Comparison of ENCODE assay signal across 8 cellular contexts in the genomic region with DNA sequence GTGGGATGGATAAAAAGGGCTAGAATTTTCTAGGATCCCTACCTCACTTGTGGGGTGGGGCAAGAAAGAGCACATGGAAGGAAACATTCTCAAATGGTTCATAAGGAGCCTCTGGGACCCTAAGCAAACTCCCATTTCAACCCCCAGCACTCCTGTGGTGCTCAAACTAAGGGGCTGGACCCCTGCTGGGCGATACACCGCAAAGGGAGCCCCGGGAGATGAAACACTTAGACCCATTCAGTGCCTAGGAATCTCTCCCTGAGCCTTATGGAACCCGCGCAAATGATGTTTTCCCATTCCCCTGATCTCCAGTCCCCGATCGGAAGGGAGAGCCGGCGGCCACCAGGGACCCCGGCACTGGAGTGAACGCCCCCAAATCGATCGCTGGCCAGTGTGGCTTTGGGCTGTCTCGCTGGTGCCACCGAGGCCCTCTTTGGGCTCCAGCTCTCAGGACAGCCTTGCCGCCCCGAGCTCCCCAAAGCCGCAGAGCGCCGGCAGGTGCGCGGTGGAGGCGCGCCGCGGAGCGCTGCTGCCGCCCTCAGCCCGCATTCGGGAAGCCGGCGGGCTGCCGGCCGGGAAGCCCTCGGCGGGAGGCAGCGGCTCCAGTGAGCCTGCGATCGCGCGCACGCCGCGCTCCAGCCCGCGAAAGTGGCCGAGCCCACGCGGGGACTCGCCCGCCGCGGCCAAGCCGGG. TPM values are rescaled to one million over a fixed set of nuclear protein-coding genes. Genes with fewer than 3 reads are reported as not detected.
DNase-seq lines count a peak whose midpoint lies in the region; ATAC-seq and TF ChIP-seq lines count a peak whose summit lies in the region.

No MANE protein-coding gene starts in this region.

- peaks cover 15% of the 10 kb centered on the region for H3K4me1 Mint-ChIP-seq in activated CD4-positive, alpha-beta memory T cell treated with anti-CD3 and anti-CD28 coated beads, Interleukin-2, amount 10 ng/mL, durations not matched to agents 7 days and 5 days
- peaks cover 37% of the 10 kb centered on the region for H3K4me1 Mint-ChIP-seq in glutamatergic neuron (ENCODE audit: low read depth, unreplicated experiment)

- H3K27ac Mint-ChIP-seq in activated CD4-positive, alpha-beta memory T cell treated with anti-CD3 and anti-CD28 coated beads, Interleukin-2, amount 10 ng/mL, durations not matched to agents 7 days and 5 days = no peak overlapping the region
- H3K27ac Mint-ChIP-seq in glutamatergic neuron (ENCODE audit: unreplicated experiment) = no peak overlapping the region

- peak overlapping the region; percentile 98 for H3K4me3 ChIP-seq in ACC112 (ENCODE audit: low read depth, low read length)
- H3K4me3 ChIP-seq in GM12875 (ENCODE audit: low read depth, low read length) = peak overlapping the region; percentile 72
- H3K4me3 ChIP-seq in parathyroid adenoma (ENCODE audit: low read depth, low read length) = peak overlapping the region; percentile 82

- H3K9ac ChIP-seq in parathyroid adenoma = no peak overlapping the region

- no peaks in the 10 kb centered on the region for H3K9me3 ChIP-seq in parathyroid adenoma (ENCODE audit: control insufficient read depth, low read length)

- peak overlapping the region; percentile 97 for H3K4me2 ChIP-seq in parathyroid adenoma (ENCODE audit: low read length)

- H2AFZ ChIP-seq in ACC112 (ENCODE audit: low read length, unreplicated experiment) (no peak overlapping the region), parathyroid adenoma (peak overlapping the region; percentile 78)

- H3K9me3 Mint-ChIP-seq in activated CD4-positive, alpha-beta memory T cell treated with anti-CD3 and anti-CD28 coated beads, Interleukin-2, amount 10 ng/mL, durations not matched to agents 7 days and 5 days = no peaks in the 10 kb centered on the region
- H3K9me3 Mint-ChIP-seq in glutamatergic neuron (ENCODE audit: unreplicated experiment) = peaks cover 2% of the 10 kb centered on the region

- CTCF ChIA-PET in activated CD4-positive, alpha-beta memory T cell treated with anti-CD3 and anti-CD28 coated beads, Interleukin-2, amount 10 ng/mL, durations not matched to agents 7 days and 5 days (lab: Charles Lee) = interaction anchor here (1.5 to 7.1 kb wide), 4 partner anchors 10 to 221 kb away, joined by 4 to 78 read pairs (median 30); no protein-coding TSS in a partner anchor

- ATAC-seq in GM18873 (IDR thresholded peaks at IDR 0.05; ENCODE audit: low FRiP score, unreplicated experiment) (no peak), GM21786 (IDR thresholded peaks at IDR 0.05; ENCODE audit: unreplicated experiment) (no peak)

- H3K27me3 ChIP-seq in ACC112 (ENCODE audit: insufficient read depth, low read length) (no peaks in the 10 kb centered on the region), parathyroid adenoma (ENCODE audit: control insufficient read depth, insufficient read depth, low read length) (no peaks in the 10 kb centered on the region)

- H3K79me2 ChIP-seq in ACC112 (ENCODE audit: control insufficient read depth, insufficient read depth, low read length, unreplicated experiment) = peaks cover 63% of the 10 kb centered on the region
- H3K79me2 ChIP-seq in parathyroid adenoma = no peaks in the 10 kb centered on the region

- H3K36me3 ChIP-seq in ACC112 (ENCODE audit: insufficient read depth, low read length) = no peaks in the 10 kb centered on the region
- H3K36me3 ChIP-seq in parathyroid adenoma (ENCODE audit: control insufficient read depth, insufficient read depth, low read length) = no peaks in the 10 kb centered on the region

- no peaks in the 10 kb centered on the region for H3K36me3 Mint-ChIP-seq in activated CD4-positive, alpha-beta memory T cell treated with anti-CD3 and anti-CD28 coated beads, Interleukin-2, amount 10 ng/mL, durations not matched to agents 7 days and 5 days (ENCODE audit: low read depth)
- H3K36me3 Mint-ChIP-seq in glutamatergic neuron (ENCODE audit: unreplicated experiment) = no peaks in the 10 kb centered on the region

- no peak for DNase-seq in activated CD4-positive, alpha-beta memory T cell treated with anti-CD3 and anti-CD28 coated beads, Interleukin-2, amount 10 ng/mL, durations not matched to agents 7 days and 5 days
- DNase-seq in glutamatergic neuron = peak; percentile 70
- DNase-seq in amniotic stem cell (lab: John Stamatoyannopoulos, UW) = no peak

- no peak for TF ChIP-seq CTCF in GM12875 (IDR thresholded peaks at IDR 0.05; ENCODE audit: borderline replicate concordance, insufficient read depth, low read depth, low read length)
- TF ChIP-seq CTCF in glutamatergic neuron (IDR thresholded peaks at IDR 0.05; ENCODE audit: partially characterized antibody, unreplicated experiment) = no peak
- no peak for TF ChIP-seq CTCF in parathyroid adenoma (IDR thresholded peaks at IDR 0.05)

- peak overlapping the region; percentile 59; the same call in 1 of the 2 replicates for H3K27ac ChIP-seq in ACC112 (ENCODE audit: low read depth, low read length)
- peak overlapping the region; percentile 80 for H3K27ac ChIP-seq in parathyroid adenoma

- POLR2A ChIA-PET in activated CD4-positive, alpha-beta memory T cell treated with anti-CD3 and anti-CD28 coated beads, Interleukin-2, amount 10 ng/mL, durations not matched to agents 7 days and 5 days (lab: Charles Lee) = interaction anchor here (1.0 to 2.0 kb wide), 2 partner anchors 8 to 96 kb away, joined by 3 to 5 read pairs; no protein-coding TSS in a partner anchor

- H3K4me3 Mint-ChIP-seq in activated CD4-positive, alpha-beta memory T cell treated with anti-CD3 and anti-CD28 coated beads, Interleukin-2, amount 10 ng/mL, durations not matched to agents 7 days and 5 days = peak overlapping the region; percentile 51
- H3K4me3 Mint-ChIP-seq in glutamatergic neuron (ENCODE audit: unreplicated experiment) = peak overlapping the region; percentile 93

- peaks cover 43% of the 10 kb centered on the region for H3K4me1 ChIP-seq in ACC112 (ENCODE audit: control insufficient read depth, insufficient read depth, low read length, unreplicated experiment)
- H3K4me1 ChIP-seq in parathyroid adenoma = no peaks in the 10 kb centered on the region

- H3K27me3 Mint-ChIP-seq in activated CD4-positive, alpha-beta memory T cell treated with anti-CD3 and anti-CD28 coated beads, Interleukin-2, amount 10 ng/mL, durations not matched to agents 7 days and 5 days = peaks cover 58% of the 10 kb centered on the region
- H3K27me3 Mint-ChIP-seq in glutamatergic neuron (ENCODE audit: unreplicated experiment) = peaks cover 9% of the 10 kb centered on the region

RNA-seq across cellular contexts. Expression of gene PLXNA2, which starts 1.2 kb away (rescaled TPM):
- under 1 TPM; 0.43 to 0.65 TPM for total RNA-seq in activated CD4-positive, alpha-beta memory T cell treated with anti-CD3 and anti-CD28 coated beads, Interleukin-2, amount 10 ng/mL, durations not matched to agents 7 days and 5 days
- total RNA-seq in glutamatergic neuron (ENCODE audit: unreplicated experiment) = 66.0 TPM

Comparison
In these comparisons a context has a peak if more than half of its experiments do, and no peak if none do; other contexts are left out.
1. RNA of gene PLXNA2, which starts 1.2 kb away (total RNA-seq): 66.0 TPM in glutamatergic neuron (single experiment); 0.43 to 0.65 TPM in activated CD4-positive, alpha-beta memory T cell treated with anti-CD3 and anti-CD28 coated beads, Interleukin-2, amount 10 ng/mL, durations not matched to agents 7 days and 5 days; every median in the first group is over 10 times any median in the second.
2. Peak in every context shown above with its lines, with median percentiles within 50 percentile points of each other: H3K4me3 ChIP-seq.